ENCODE assay signal across 13 cellular contexts in genomic region chr5:139479729-139480128, GRCh38. TPM values are rescaled to one million over a fixed set of nuclear protein-coding genes. Genes with fewer than 3 reads are reported as not detected.
"Had no signal": no experiment of that assay in that cellular context is flagged by ENCODE, and none has a peak within 500 bp of the region (broad histone marks: within the 10 kb centered on the region; RNA-seq: fewer than 3 reads in every experiment).

No MANE protein-coding gene starts in this region.

RNA-seq across cellular contexts. Expression of gene SMIM33, which starts 8.9 kb away (rescaled TPM):
- total RNA-seq: astrocyte, bronchial epithelial cell, chondrocyte, dermis blood vessel endothelial cell, endothelial cell of umbilical vein, esophagus squamous epithelium, fibroblast of lung, fibroblast of villous mesenchyme, gastroesophageal sphincter, glomerular endothelial cell, heart right ventricle had no signal
- polyA plus RNA-seq: endothelial cell of umbilical vein, fibroblast of lung, heart right ventricle had no signal

RNA-seq across cellular contexts. Expression of gene ECSCR, which starts 17.2 kb away (rescaled TPM):
- total RNA-seq: activated CD8-positive, alpha-beta T cell treated with anti-CD3 and anti-CD28 coated beads, Interleukin-2, amount 10 ng/mL, durations not matched to agents 7 days and 5 days; activated naive CD8-positive, alpha-beta T cell treated with anti-CD3 and anti-CD28 coated beads, Interleukin-2, amount 10 ng/mL, durations not matched to agents 7 days and 5 days; bronchial epithelial cell; fibroblast of lung; fibroblast of villous mesenchyme had no signal
